ENCODE assay signal across 2 cellular contexts in the genomic region with DNA sequence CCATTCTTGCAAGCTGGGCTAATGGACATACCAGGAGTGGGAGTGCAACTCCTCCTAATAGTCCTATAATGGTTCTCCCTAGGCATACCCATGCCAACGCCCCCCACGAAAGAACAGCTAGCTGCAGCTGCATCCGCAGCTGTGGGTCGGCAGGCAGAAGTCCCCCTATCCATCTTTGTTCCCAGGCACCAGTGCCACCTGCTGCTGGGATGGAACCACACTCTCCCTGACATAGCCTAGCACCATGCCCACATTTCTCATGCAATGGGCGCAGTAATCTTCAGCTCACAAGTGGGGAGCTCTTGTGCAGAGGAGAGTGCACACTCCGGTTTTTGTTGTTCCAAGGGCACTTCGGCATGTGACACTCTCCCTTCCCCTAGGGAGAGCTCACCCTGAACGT.
TF ChIP-seq lines count a peak whose summit lies in the region.

No MANE protein-coding gene starts in this region.

TF ChIP-seq in HCT116, 20 proteins besides CTCF, POLR2A, EP300 and RAD21 (continued from another document):
- TF ChIP-seq, protein P1, sequence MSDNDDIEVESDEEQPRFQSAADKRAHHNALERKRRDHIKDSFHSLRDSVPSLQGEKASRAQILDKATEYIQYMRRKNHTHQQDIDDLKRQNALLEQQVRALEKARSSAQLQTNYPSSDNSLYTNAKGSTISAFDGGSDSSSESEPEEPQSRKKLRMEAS (IDR thresholded peaks at IDR 0.05) = no peak
- TF ChIP-seq FOSL1 (IDR thresholded peaks at IDR 0.05; ENCODE audit: low read depth) (no peak), EZH2 (IDR thresholded peaks at IDR 0.05) (no peak), ZFX (IDR thresholded peaks at IDR 0.05) (no peak)
TF ChIP-seq in HCT116: peak in this region for 0.

TF ChIP-seq in H1, 55 proteins besides CTCF, POLR2A, EP300 and RAD21 (continued from another document):
- TF ChIP-seq JUN (IDR thresholded peaks at IDR 0.05; ENCODE audit: low read depth, low read length) (no peak), KDM5A (IDR thresholded peaks at IDR 0.05; ENCODE audit: low read length) (no peak), SP4 (IDR thresholded peaks at IDR 0.05; ENCODE audit: low read length) (no peak), SUZ12 (IDR thresholded peaks at IDR 0.05; ENCODE audit: low read length) (no peak), HDAC6 (IDR thresholded peaks at IDR 0.05; ENCODE audit: low read depth, low read length) (no peak), MAFK (IDR thresholded peaks at IDR 0.05; ENCODE audit: low read depth, low read length) (no peak), TBP (IDR thresholded peaks at IDR 0.05; ENCODE audit: low read depth, low read length) (no peak), RXRA (IDR thresholded peaks at IDR 0.05; ENCODE audit: insufficient read depth, low read depth, low read length) (no peak)
- TF ChIP-seq, protein P2, sequence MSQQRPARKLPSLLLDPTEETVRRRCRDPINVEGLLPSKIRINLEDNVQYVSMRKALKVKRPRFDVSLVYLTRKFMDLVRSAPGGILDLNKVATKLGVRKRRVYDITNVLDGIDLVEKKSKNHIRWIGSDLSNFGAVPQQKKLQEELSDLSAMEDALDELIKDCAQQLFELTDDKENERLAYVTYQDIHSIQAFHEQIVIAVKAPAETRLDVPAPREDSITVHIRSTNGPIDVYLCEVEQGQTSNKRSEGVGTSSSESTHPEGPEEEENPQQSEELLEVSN (IDR thresholded peaks at IDR 0.05) = no peak
- TF ChIP-seq, protein P3, sequence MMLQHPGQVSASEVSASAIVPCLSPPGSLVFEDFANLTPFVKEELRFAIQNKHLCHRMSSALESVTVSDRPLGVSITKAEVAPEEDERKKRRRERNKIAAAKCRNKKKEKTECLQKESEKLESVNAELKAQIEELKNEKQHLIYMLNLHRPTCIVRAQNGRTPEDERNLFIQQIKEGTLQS (IDR thresholded peaks at IDR 0.05; ENCODE audit: insufficient read depth, low read depth, low read length) = no peak
- TF ChIP-seq, protein P4, sequence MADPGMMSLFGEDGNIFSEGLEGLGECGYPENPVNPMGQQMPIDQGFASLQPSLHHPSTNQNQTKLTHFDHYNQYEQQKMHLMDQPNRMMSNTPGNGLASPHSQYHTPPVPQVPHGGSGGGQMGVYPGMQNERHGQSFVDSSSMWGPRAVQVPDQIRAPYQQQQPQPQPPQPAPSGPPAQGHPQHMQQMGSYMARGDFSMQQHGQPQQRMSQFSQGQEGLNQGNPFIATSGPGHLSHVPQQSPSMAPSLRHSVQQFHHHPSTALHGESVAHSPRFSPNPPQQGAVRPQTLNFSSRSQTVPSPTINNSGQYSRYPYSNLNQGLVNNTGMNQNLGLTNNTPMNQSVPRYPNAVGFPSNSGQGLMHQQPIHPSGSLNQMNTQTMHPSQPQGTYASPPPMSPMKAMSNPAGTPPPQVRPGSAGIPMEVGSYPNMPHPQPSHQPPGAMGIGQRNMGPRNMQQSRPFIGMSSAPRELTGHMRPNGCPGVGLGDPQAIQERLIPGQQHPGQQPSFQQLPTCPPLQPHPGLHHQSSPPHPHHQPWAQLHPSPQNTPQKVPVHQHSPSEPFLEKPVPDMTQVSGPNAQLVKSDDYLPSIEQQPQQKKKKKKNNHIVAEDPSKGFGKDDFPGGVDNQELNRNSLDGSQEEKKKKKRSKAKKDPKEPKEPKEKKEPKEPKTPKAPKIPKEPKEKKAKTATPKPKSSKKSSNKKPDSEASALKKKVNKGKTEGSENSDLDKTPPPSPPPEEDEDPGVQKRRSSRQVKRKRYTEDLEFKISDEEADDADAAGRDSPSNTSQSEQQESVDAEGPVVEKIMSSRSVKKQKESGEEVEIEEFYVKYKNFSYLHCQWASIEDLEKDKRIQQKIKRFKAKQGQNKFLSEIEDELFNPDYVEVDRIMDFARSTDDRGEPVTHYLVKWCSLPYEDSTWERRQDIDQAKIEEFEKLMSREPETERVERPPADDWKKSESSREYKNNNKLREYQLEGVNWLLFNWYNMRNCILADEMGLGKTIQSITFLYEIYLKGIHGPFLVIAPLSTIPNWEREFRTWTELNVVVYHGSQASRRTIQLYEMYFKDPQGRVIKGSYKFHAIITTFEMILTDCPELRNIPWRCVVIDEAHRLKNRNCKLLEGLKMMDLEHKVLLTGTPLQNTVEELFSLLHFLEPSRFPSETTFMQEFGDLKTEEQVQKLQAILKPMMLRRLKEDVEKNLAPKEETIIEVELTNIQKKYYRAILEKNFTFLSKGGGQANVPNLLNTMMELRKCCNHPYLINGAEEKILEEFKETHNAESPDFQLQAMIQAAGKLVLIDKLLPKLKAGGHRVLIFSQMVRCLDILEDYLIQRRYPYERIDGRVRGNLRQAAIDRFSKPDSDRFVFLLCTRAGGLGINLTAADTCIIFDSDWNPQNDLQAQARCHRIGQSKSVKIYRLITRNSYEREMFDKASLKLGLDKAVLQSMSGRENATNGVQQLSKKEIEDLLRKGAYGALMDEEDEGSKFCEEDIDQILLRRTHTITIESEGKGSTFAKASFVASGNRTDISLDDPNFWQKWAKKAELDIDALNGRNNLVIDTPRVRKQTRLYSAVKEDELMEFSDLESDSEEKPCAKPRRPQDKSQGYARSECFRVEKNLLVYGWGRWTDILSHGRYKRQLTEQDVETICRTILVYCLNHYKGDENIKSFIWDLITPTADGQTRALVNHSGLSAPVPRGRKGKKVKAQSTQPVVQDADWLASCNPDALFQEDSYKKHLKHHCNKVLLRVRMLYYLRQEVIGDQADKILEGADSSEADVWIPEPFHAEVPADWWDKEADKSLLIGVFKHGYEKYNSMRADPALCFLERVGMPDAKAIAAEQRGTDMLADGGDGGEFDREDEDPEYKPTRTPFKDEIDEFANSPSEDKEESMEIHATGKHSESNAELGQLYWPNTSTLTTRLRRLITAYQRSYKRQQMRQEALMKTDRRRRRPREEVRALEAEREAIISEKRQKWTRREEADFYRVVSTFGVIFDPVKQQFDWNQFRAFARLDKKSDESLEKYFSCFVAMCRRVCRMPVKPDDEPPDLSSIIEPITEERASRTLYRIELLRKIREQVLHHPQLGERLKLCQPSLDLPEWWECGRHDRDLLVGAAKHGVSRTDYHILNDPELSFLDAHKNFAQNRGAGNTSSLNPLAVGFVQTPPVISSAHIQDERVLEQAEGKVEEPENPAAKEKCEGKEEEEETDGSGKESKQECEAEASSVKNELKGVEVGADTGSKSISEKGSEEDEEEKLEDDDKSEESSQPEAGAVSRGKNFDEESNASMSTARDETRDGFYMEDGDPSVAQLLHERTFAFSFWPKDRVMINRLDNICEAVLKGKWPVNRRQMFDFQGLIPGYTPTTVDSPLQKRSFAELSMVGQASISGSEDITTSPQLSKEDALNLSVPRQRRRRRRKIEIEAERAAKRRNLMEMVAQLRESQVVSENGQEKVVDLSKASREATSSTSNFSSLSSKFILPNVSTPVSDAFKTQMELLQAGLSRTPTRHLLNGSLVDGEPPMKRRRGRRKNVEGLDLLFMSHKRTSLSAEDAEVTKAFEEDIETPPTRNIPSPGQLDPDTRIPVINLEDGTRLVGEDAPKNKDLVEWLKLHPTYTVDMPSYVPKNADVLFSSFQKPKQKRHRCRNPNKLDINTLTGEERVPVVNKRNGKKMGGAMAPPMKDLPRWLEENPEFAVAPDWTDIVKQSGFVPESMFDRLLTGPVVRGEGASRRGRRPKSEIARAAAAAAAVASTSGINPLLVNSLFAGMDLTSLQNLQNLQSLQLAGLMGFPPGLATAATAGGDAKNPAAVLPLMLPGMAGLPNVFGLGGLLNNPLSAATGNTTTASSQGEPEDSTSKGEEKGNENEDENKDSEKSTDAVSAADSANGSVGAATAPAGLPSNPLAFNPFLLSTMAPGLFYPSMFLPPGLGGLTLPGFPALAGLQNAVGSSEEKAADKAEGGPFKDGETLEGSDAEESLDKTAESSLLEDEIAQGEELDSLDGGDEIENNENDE (IDR thresholded peaks at IDR 0.05; ENCODE audit: insufficient replicate concordance, low read length) = no peak
- TF ChIP-seq, protein P5, sequence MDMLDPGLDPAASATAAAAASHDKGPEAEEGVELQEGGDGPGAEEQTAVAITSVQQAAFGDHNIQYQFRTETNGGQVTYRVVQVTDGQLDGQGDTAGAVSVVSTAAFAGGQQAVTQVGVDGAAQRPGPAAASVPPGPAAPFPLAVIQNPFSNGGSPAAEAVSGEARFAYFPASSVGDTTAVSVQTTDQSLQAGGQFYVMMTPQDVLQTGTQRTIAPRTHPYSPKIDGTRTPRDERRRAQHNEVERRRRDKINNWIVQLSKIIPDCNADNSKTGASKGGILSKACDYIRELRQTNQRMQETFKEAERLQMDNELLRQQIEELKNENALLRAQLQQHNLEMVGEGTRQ (IDR thresholded peaks at IDR 0.05; ENCODE audit: low read length) = no peak
